ENCODE assay signal across 1 cellular context in the genomic region with DNA sequence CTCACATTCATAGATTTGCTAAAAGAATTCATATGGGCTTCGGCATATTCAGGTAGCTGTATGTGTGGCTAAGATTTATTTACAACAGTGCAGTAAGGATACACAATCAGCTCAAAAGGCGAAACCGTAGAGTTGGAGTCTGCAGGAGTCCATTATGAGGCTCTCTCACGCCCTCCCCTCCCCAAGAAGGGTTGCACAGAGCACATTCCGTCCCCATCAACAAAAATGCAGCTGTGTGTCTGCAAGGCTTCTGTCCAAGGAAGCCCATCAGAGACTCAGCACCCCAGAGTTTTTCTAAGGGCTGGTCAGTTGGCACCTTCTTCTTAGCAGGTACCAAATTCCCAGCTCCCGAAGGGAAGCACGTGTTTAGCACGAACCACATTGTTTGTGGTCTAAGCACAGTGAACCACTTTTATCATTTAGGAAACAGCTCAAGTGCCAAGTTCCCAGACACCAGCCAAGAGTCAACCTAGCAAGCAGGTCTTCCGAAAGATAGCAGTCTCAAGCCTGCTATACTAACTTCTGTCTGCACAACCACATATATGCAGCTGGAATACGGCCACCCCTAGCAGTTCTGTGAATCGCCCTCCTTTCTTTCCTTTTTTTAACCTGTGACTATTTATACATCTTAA.
TF ChIP-seq lines count a peak whose summit lies in the region.

No MANE protein-coding gene starts in this region.

TF ChIP-seq in A549, 52 proteins besides CTCF, POLR2A, EP300 and RAD21 (continued from another document):
- TF ChIP-seq REST (IDR thresholded peaks at IDR 0.05), result no peak
- TF ChIP-seq HDAC2 (IDR thresholded peaks at IDR 0.05), result no peak
- TF ChIP-seq MAFK (IDR thresholded peaks at IDR 0.05; ENCODE audit: partially characterized antibody), result no peak
- TF ChIP-seq, protein P1, sequence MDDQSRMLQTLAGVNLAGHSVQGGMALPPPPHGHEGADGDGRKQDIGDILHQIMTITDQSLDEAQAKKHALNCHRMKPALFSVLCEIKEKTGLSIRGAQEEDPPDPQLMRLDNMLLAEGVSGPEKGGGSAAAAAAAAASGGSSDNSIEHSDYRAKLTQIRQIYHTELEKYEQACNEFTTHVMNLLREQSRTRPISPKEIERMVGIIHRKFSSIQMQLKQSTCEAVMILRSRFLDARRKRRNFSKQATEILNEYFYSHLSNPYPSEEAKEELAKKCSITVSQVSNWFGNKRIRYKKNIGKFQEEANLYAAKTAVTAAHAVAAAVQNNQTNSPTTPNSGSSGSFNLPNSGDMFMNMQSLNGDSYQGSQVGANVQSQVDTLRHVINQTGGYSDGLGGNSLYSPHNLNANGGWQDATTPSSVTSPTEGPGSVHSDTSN (IDR thresholded peaks at IDR 0.05), result no peak
- no peak for TF ChIP-seq EHMT2 (IDR thresholded peaks at IDR 0.05; ENCODE audit: low read depth)
- no peak for TF ChIP-seq FOXS1 (CRISPR knock-in tag; IDR thresholded peaks at IDR 0.05)
- TF ChIP-seq RARB (CRISPR knock-in tag; IDR thresholded peaks at IDR 0.05), result no peak
- no peak for TF ChIP-seq NPAS2 (CRISPR knock-in tag; IDR thresholded peaks at IDR 0.05; ENCODE audit: borderline replicate concordance)
- no peak for TF ChIP-seq USF2 (IDR thresholded peaks at IDR 0.05)
- no peak for TF ChIP-seq NFE2L2 (conservative IDR thresholded peaks at IDR 0.05; ENCODE audit: low read length)
